ENCODE assay signal across 8 cellular contexts in genomic region chr17:16872836-16873653, GRCh38.
DNase-seq lines count a peak whose midpoint lies in the region; ATAC-seq and TF ChIP-seq lines count a peak whose summit lies in the region.

No MANE protein-coding gene starts in this region.

- TF ChIP-seq CTCF in sigmoid colon (IDR thresholded peaks at IDR 0.05) = peak in 1 of 4 experiments; percentile 10

- H3K27ac ChIP-seq in sigmoid colon = no peak overlapping the region

- TF ChIP-seq EP300 in sigmoid colon (IDR thresholded peaks at IDR 0.05) = no peak

- no peak for ATAC-seq in HG02840 (IDR thresholded peaks at IDR 0.05; ENCODE audit: low FRiP score, unreplicated experiment)

- H3K9me3 ChIP-seq in sigmoid colon = no peaks in the 10 kb centered on the region

- H3K27me3 ChIP-seq in sigmoid colon = no peaks in the 10 kb centered on the region

- intact Hi-C loops in sigmoid colon (cut with DNase I) = no loop called here

- no peaks in the 10 kb centered on the region for H3K4me1 ChIP-seq in sigmoid colon

- DNase-seq in NCI-H1694 (lab: John Stamatoyannopoulos, UW) (peak; percentile 11), NCI-H1694 treated with DMSO at 0.1 percent for 48 hours (lab: John Stamatoyannopoulos, UW) (no peak), LoVo (ENCODE audit: low spot score) (peak; percentile 44), germinal center (ENCODE audit: low spot score) (peak; percentile 67), sigmoid colon (no peak)
- peak; percentile 16 for DNase-seq in activated CD4-positive, alpha-beta T cell treated with anti-CD3 and anti-CD28 coated beads, Interleukin-2, amount 50 U/mL, for 1 hour
- DNase-seq in stimulated activated CD4-positive, alpha-beta T cell treated with anti-CD3 and anti-CD28 coated beads, Interleukin-12 subunit alpha, Interleukin-12 subunit beta, amount 100 ng/mL, for 48 hours (ENCODE audit: low read depth in 2 of 3, low spot score in 1 of 3) = peak; percentile 26 to 45 (median 32)

- WGBS in sigmoid colon, 2 donors = 11 to 46% methylated on average over 12 of the region's 12 CpGs

- no peaks in the 10 kb centered on the region for H3K36me3 ChIP-seq in sigmoid colon

- H3K4me3 ChIP-seq in sigmoid colon = no peak overlapping the region

- no peak for TF ChIP-seq POLR2A in sigmoid colon (IDR thresholded peaks at IDR 0.05)

Comparison
In these comparisons a context has a peak if more than half of its experiments do, and no peak if none do; other contexts are left out.
1. DNase-seq: peak in NCI-H1694 (single experiment), LoVo (single experiment), activated CD4-positive, alpha-beta T cell treated with anti-CD3 and anti-CD28 coated beads, Interleukin-2, amount 50 U/mL, for 1 hour (single experiment), germinal center (single experiment) and stimulated activated CD4-positive, alpha-beta T cell treated with anti-CD3 and anti-CD28 coated beads, Interleukin-12 subunit alpha, Interleukin-12 subunit beta, amount 100 ng/mL, for 48 hours (3 of 3); none in NCI-H1694 treated with DMSO at 0.1 percent for 48 hours (single experiment) and sigmoid colon (single experiment).